In genomic region chr11:11985954-11986949, GRCh38 we compare ENCODE assay signal across 21 cellular contexts. TPM values are rescaled to one million over a fixed set of nuclear protein-coding genes. Genes with fewer than 3 reads are reported as not detected.
DNase-seq lines count a peak whose midpoint lies in the region; ATAC-seq, FAIRE-seq and TF ChIP-seq lines count a peak whose summit lies in the region.
"Had no signal": no experiment of that assay in that cellular context is flagged by ENCODE, and none has a peak within 500 bp of the region (broad histone marks: within the 10 kb centered on the region; RNA-seq: fewer than 3 reads in every experiment).

No MANE protein-coding gene starts in this region.

- H2BK15ac ChIP-seq in mesenchymal stem cell (ENCODE audit: low read depth, poor library complexity, severe bottlenecking) = no peak overlapping the region

- DNase-seq in mammary epithelial cell (no peak), breast epithelium (ENCODE audit: low spot score in 2 of 2) (no peak), endothelial cell of umbilical vein (ENCODE audit: low read depth, low spot score) (no peak), mesenchymal stem cell (no peak), vagina (ENCODE audit: extremely low spot score in 2 of 2) (no peak), Kasumi-1 (lab: John Stamatoyannopoulos, UW) (no peak), NCI-H1048 (lab: John Stamatoyannopoulos, UW) (no peak)
- DNase-seq: activated CD4-positive, alpha-beta T cell treated with anti-CD3 and anti-CD28 coated beads for 4 hours; activated effector memory CD4-positive, alpha-beta T cell treated with anti-CD3 and anti-CD28 coated beads, Interleukin-2, amount 50 U/mL, for 16 hours; NCI-H774; spleen; testis had no signal

- BruUV-seq in mammary epithelial cell (replicated peaks; lab: Mats Ljungman, UMichigan) (no TSS peak), endothelial cell of umbilical vein (replicated peaks; lab: Mats Ljungman, UMichigan) (no TSS peak)

- H3K18ac ChIP-seq in mesenchymal stem cell (ENCODE audit: low read depth in 1 of 2, low read length in 2 of 2) = peak overlapping the region; percentile 29 to 94

- no peaks in the 10 kb centered on the region for H3K9me3 ChIP-seq in mammary epithelial cell (replicated peaks; ENCODE audit: insufficient read depth, low read length)
- H3K9me3 ChIP-seq in breast epithelium = no peaks in the 10 kb centered on the region
- no peaks in the 10 kb centered on the region for H3K9me3 ChIP-seq in endothelial cell of umbilical vein (replicated peaks; ENCODE audit: control insufficient read depth, insufficient read depth, low read length)
- H3K9me3 ChIP-seq in mesenchymal stem cell (ENCODE audit: control insufficient read depth, low read length) = peaks cover under 1% of the 10 kb centered on the region
- no peaks in the 10 kb centered on the region for H3K9me3 ChIP-seq in vagina
- H3K9me3 ChIP-seq: gastroesophageal sphincter, HAP-1, spleen, testis had no signal

- H3K4me1 ChIP-seq in mammary epithelial cell (ENCODE audit: insufficient read depth, low read length) (peaks cover 47% of the 10 kb centered on the region), breast epithelium (no peaks in the 10 kb centered on the region), endothelial cell of umbilical vein (ENCODE audit: control insufficient read depth, extremely low read depth, insufficient read depth, low read length) (peaks cover 43% of the 10 kb centered on the region), mesenchymal stem cell (ENCODE audit: control insufficient read depth, insufficient read depth, low read depth, low read length) (peaks cover 19% of the 10 kb centered on the region), vagina (peaks cover 39% of the 10 kb centered on the region)
- H3K4me1 ChIP-seq: HAP-1 had no signal

- H3K27me3 ChIP-seq in mammary epithelial cell (ENCODE audit: insufficient read depth, low read length) = no peaks in the 10 kb centered on the region
- no peaks in the 10 kb centered on the region for H3K27me3 ChIP-seq in breast epithelium
- H3K27me3 ChIP-seq in endothelial cell of umbilical vein (ENCODE audit: control insufficient read depth in 2 of 2, insufficient read depth in 2 of 2, low read length in 2 of 2) = no peaks in the 10 kb centered on the region
- no peaks in the 10 kb centered on the region for H3K27me3 ChIP-seq in mesenchymal stem cell (ENCODE audit: control insufficient read depth in 1 of 2, insufficient read depth in 1 of 2, low read length in 2 of 2)
- H3K27me3 ChIP-seq in vagina = no peaks in the 10 kb centered on the region
- H3K27me3 ChIP-seq: BLaER1 treated with 17β-estradiol and CSF1 and Interleukin-3, amounts not matched to agents 10 nM and 100 nM; gastroesophageal sphincter; spleen; testis had no signal

- in situ Hi-C loops in mammary epithelial cell (cut with MboI; ENCODE audit: low sequenced_read_pairs in 2 of 2) = no loop called here

- no peak overlapping the region for H2BK5ac ChIP-seq in mesenchymal stem cell (ENCODE audit: low read depth, low read length, poor library complexity, severe bottlenecking)

- no peak overlapping the region for H4K8ac ChIP-seq in mesenchymal stem cell (ENCODE audit: low read length)

- H3K27ac ChIP-seq in mammary epithelial cell (ENCODE audit: insufficient read depth, low read depth, low read length) = no peak overlapping the region
- no peak overlapping the region for H3K27ac ChIP-seq in breast epithelium
- peak overlapping the region; percentile 14 for H3K27ac ChIP-seq in endothelial cell of umbilical vein (ENCODE audit: insufficient read depth, low read depth, low read length)
- no peak overlapping the region for H3K27ac ChIP-seq in mesenchymal stem cell (ENCODE audit: low read length, poor library complexity, severe bottlenecking)
- H3K27ac ChIP-seq in vagina = peak overlapping the region; percentile 2
- H3K27ac ChIP-seq: BLaER1 treated with 17β-estradiol and CSF1 and Interleukin-3, amounts not matched to agents 10 nM and 100 nM; PC-9; testis had no signal

- H3K79me1 ChIP-seq in mesenchymal stem cell (replicated peaks; ENCODE audit: low read length, poor library complexity, severe bottlenecking) = peaks cover 30% of the 10 kb centered on the region

- CTCF ChIA-PET in mammary epithelial cell (lab: Charles Lee; ENCODE audit: low non-redundant PET) = no interaction called here
- CTCF ChIA-PET in endothelial cell of umbilical vein (lab: Charles Lee) = interaction anchor here (1.1 to 1.8 kb wide), 3 partner anchors 9 to 58 kb away, joined by 4 to 7 read pairs (median 4); partner anchors contain the start of gene DKK3

- H4K91ac ChIP-seq in mesenchymal stem cell (ENCODE audit: low read length) = no peak overlapping the region

- intact Hi-C loops in mammary epithelial cell (cut with micrococcal nuclease) (loop anchor here (2.0 kb wide), 2 partner anchors 21 to 59 kb away; no protein-coding TSS in a partner anchor), breast epithelium (cut with DNase I; ENCODE audit: low total_unique reads) (no loop called here), endothelial cell of umbilical vein (cut with micrococcal nuclease) (no loop called here), vagina (cut with DNase I) (no loop called here)

- H3K36me3 ChIP-seq in mammary epithelial cell (ENCODE audit: insufficient read depth, low read length) (peaks cover 3% of the 10 kb centered on the region), breast epithelium (no peaks in the 10 kb centered on the region), endothelial cell of umbilical vein (ENCODE audit: control insufficient read depth in 2 of 2, extremely low read depth in 1 of 2, insufficient read depth in 2 of 2, low read length in 2 of 2) (peaks cover 0 to 6% of the 10 kb centered on the region in 2 experiments), mesenchymal stem cell (ENCODE audit: control insufficient read depth in 1 of 2, insufficient read depth in 2 of 2, low read depth in 1 of 2, low read length in 2 of 2) (peaks cover 0 to 39% of the 10 kb centered on the region in 2 experiments), vagina (no peaks in the 10 kb centered on the region)
- H3K36me3 ChIP-seq: BLaER1 treated with 17β-estradiol and CSF1 and Interleukin-3, amounts not matched to agents 10 nM and 100 nM; gastroesophageal sphincter; HAP-1; spleen had no signal

- H3K4me2 ChIP-seq in mammary epithelial cell (ENCODE audit: insufficient read depth, low read depth, low read length) = peak overlapping the region; percentile 40
- H3K4me2 ChIP-seq in endothelial cell of umbilical vein (ENCODE audit: insufficient read depth, low read length) = no peak overlapping the region
- no peak overlapping the region for H3K4me2 ChIP-seq in mesenchymal stem cell (ENCODE audit: low read length, poor library complexity, severe bottlenecking)
- H3K4me2 ChIP-seq: BLaER1 treated with 17β-estradiol and CSF1 and Interleukin-3, amounts not matched to agents 10 nM and 100 nM; PC-9 had no signal

- peaks cover 49% of the 10 kb centered on the region for H3K79me2 ChIP-seq in mammary epithelial cell (ENCODE audit: insufficient read depth, low read length)
- H3K79me2 ChIP-seq in endothelial cell of umbilical vein (ENCODE audit: control insufficient read depth, insufficient read depth, low read length) = no peaks in the 10 kb centered on the region

- H3K9ac ChIP-seq in mammary epithelial cell (ENCODE audit: insufficient read depth, low read length) = no peak overlapping the region
- no peak overlapping the region for H3K9ac ChIP-seq in endothelial cell of umbilical vein (replicated peaks; ENCODE audit: extremely low read depth, insufficient read depth, low read length)
- H3K9ac ChIP-seq in mesenchymal stem cell (ENCODE audit: low read length) = peak overlapping the region; percentile 29
- H3K9ac ChIP-seq: BLaER1 treated with 17β-estradiol and CSF1 and Interleukin-3, amounts not matched to agents 10 nM and 100 nM had no signal

- H3K23ac ChIP-seq in mesenchymal stem cell (ENCODE audit: low read length in 2 of 2) = no peak overlapping the region

- TF ChIP-seq CTCF in mammary epithelial cell (conservative IDR thresholded peaks at IDR 0.05 in 1 of 2, IDR thresholded peaks at IDR 0.05 in 1 of 2; ENCODE audit: extremely low read depth in 1 of 2, insufficient read depth in 1 of 2, low read depth in 1 of 2, low read length in 2 of 2) (no peak), breast epithelium (IDR thresholded peaks at IDR 0.05) (no peak), endothelial cell of umbilical vein (IDR thresholded peaks at IDR 0.05; ENCODE audit: extremely low read depth in 1 of 2, insufficient read depth in 1 of 2, low read depth in 1 of 2, low read length in 2 of 2) (no peak), vagina (IDR thresholded peaks at IDR 0.05) (no peak)

- H3K4ac ChIP-seq in mesenchymal stem cell (ENCODE audit: low read depth in 1 of 2, low read length in 2 of 2) = peak overlapping the region; percentile 64 to 65

- FAIRE-seq in endothelial cell of umbilical vein (lab: Jason Lieb, UNC) = no peak
- FAIRE-seq: A204.1, D721Med, GM19239 had no signal

- 62% methylated on average over 9 of the region's 9 CpGs for WGBS in mammary epithelial cell (ENCODE audit: low coverage, missing lambda C conversion rate)
- WGBS in mesenchymal stem cell = 91% methylated on average over 6 of the region's 9 CpGs

- H2BK12ac ChIP-seq in mesenchymal stem cell (ENCODE audit: low read length in 2 of 2) = peak overlapping the region in 1 of 2 experiments; percentile 43

- H2BK120ac ChIP-seq in mesenchymal stem cell (ENCODE audit: low read depth, low read length) = peak overlapping the region; percentile 65

- POLR2A ChIA-PET in endothelial cell of umbilical vein (lab: Charles Lee) = no interaction called here

- peak overlapping the region; percentile 11 for H2AK5ac ChIP-seq in mesenchymal stem cell (ENCODE audit: low read length, severe bottlenecking)

- H3K14ac ChIP-seq in mesenchymal stem cell (ENCODE audit: low read length in 2 of 2) = no peak overlapping the region

- no peaks in the 10 kb centered on the region for H3K9me1 ChIP-seq in endothelial cell of umbilical vein (replicated peaks; ENCODE audit: control insufficient read depth, extremely low read depth, insufficient read depth, low read length)

- TF ChIP-seq POLR2A in breast epithelium (IDR thresholded peaks at IDR 0.05) (no peak), endothelial cell of umbilical vein (IDR thresholded peaks at IDR 0.05; ENCODE audit: low read depth, low read length) (no peak), vagina (IDR thresholded peaks at IDR 0.05) (no peak)

- H2AFZ ChIP-seq in mammary epithelial cell (ENCODE audit: low read depth, low read length) (no peak overlapping the region), endothelial cell of umbilical vein (ENCODE audit: low read depth, low read length) (no peak overlapping the region), mesenchymal stem cell (ENCODE audit: low read depth, low read length) (no peak overlapping the region)
- H2AFZ ChIP-seq: PC-9 had no signal

- no peak overlapping the region for H3K4me3 ChIP-seq in mammary epithelial cell (replicated peaks in 1 of 3; ENCODE audit: insufficient read depth in 1 of 3, low read depth in 2 of 3, low read length in 3 of 3)
- no peak overlapping the region for H3K4me3 ChIP-seq in breast epithelium
- no peak overlapping the region for H3K4me3 ChIP-seq in endothelial cell of umbilical vein (replicated peaks in 1 of 3; ENCODE audit: insufficient read depth in 1 of 3, low read depth in 1 of 3, low read length in 3 of 3)
- no peak overlapping the region for H3K4me3 ChIP-seq in mesenchymal stem cell (ENCODE audit: insufficient read depth in 1 of 2, low read depth in 1 of 2, low read length in 2 of 2)
- no peak overlapping the region for H3K4me3 ChIP-seq in vagina
- H3K4me3 ChIP-seq: BLaER1 treated with 17β-estradiol and CSF1 and Interleukin-3, amounts not matched to agents 10 nM and 100 nM; gastroesophageal sphincter; HAP-1; PC-9; spleen; testis had no signal

- ATAC-seq in HG03280 (IDR thresholded peaks at IDR 0.05; ENCODE audit: unreplicated experiment) = no peak
- ATAC-seq: natural killer cell treated with Interleukin-12 subunit alpha and Interleukin-12 subunit beta and Interleukin-15 and Interleukin-18, amount 100 ng/mL, for 72 hours had no signal

- dilution Hi-C loops in mammary epithelial cell (cut with HindIII; ENCODE audit: low sequenced_read_pairs) (no loop called here), endothelial cell of umbilical vein (cut with MboI; ENCODE audit: extremely low pct_ligation_motif_present, low sequenced_read_pairs) (no loop called here)

- H4K20me1 ChIP-seq in mammary epithelial cell (ENCODE audit: insufficient read depth, low read length) (no peaks in the 10 kb centered on the region), endothelial cell of umbilical vein (replicated peaks; ENCODE audit: control insufficient read depth, extremely low read depth, insufficient read depth, low read length) (no peaks in the 10 kb centered on the region)
- H4K20me1 ChIP-seq: BLaER1 treated with 17β-estradiol and CSF1 and Interleukin-3, amounts not matched to agents 10 nM and 100 nM had no signal

RNA-seq across cellular contexts. Expression of gene DKK3, which starts 22.2 kb away (rescaled TPM):
- total RNA-seq in mammary epithelial cell (100 to 1,000 TPM; 299 to 771 TPM), breast epithelium (10 to 100 TPM; 18.2 to 88.5 (median 87.1) TPM), endothelial cell of umbilical vein (131 and 165 TPM in 2 replicates), vagina (110 TPM)
- polyA plus RNA-seq in mammary epithelial cell (326 TPM), endothelial cell of umbilical vein (335 and 365 TPM in 2 replicates)
- polyA minus RNA-seq in mammary epithelial cell (122 TPM), endothelial cell of umbilical vein (287 and 327 TPM in 2 replicates)
- polyA plus RNA-seq in endothelial cell of umbilical vein (2011; cell fraction: cytosol; rRNA removed) = 311 and 362 TPM in 2 replicates
- polyA plus RNA-seq in endothelial cell of umbilical vein (2011; cell fraction: nucleus; rRNA removed) = 162 and 176 TPM in 2 replicates
- 151 and 203 TPM in 2 replicates for polyA plus RNA-seq in endothelial cell of umbilical vein (2012)
- not detected for polyA minus RNA-seq in endothelial cell of umbilical vein (2011; cell fraction: cytosol; rRNA and poly(A)+ RNA removed)
- 67.8 and 100 TPM in 2 replicates for polyA minus RNA-seq in endothelial cell of umbilical vein (2011; cell fraction: nucleus; rRNA and poly(A)+ RNA removed)
- 686 TPM for polyA plus RNA-seq in mesenchymal stem cell (2013, experiment 1 of 2)
- 701 TPM for polyA plus RNA-seq in mesenchymal stem cell (2013, experiment 2 of 2)
- total RNA-seq: natural killer cell treated with Interleukin-12 subunit alpha and Interleukin-12 subunit beta and Interleukin-15 and Interleukin-18, amount 100 ng/mL, for 72 hours had no signal

Comparison
In these comparisons a context has a peak if more than half of its experiments do, and no peak if none do; other contexts are left out.
1. H3K27ac ChIP-seq: peak in endothelial cell of umbilical vein (single experiment) and vagina (single experiment); none in mammary epithelial cell (single experiment), breast epithelium (0 of 2) and mesenchymal stem cell (single experiment).